8 cellular contexts compared by ENCODE assay signal in genomic region chr13:43023244-43023931, GRCh38. TPM values are rescaled to one million over a fixed set of nuclear protein-coding genes. Genes with fewer than 3 reads are reported as not detected.
DNase-seq lines count a peak whose midpoint lies in the region; ATAC-seq, FAIRE-seq and TF ChIP-seq lines count a peak whose summit lies in the region.

Gene DNAJC15, plus strand, starts transcription at chr13:43023586. Its CDS starts 41 bp downstream, at chr13:43023627.

- in situ Hi-C loops in HepG2 (cut with HindIII; ENCODE audit: extremely low pct_ligation_motif_present, low pct_unique_long_range_greater_than_20kb): no loop called here
- in situ Hi-C loops in KBM-7 (cut with MboI; ENCODE audit: low pct_unique_long_range_greater_than_20kb, low sequenced_read_pairs): no loop called here

- CTCF ChIA-PET in HCT116 (lab: Charles Lee) (no interaction called here), HepG2 (lab: Yijun Ruan, JAX; ENCODE audit: low intra/inter-chr PET ratio, low total read pairs) (no interaction called here)

- 27% methylated on average over 14 of the region's 50 CpGs for WGBS in HepG2 (ENCODE audit: low lambda C conversion rate)

- H3K27ac ChIP-seq in HCT116 (ENCODE audit: low read depth, low read length): peak within 1 kb of the TSS; percentile 74
- peak within 1 kb of the TSS; percentile 86 for H3K27ac ChIP-seq in HepG2 (ENCODE audit: extremely low read length, insufficient read depth, low read length)

- H3K36me3 ChIP-seq in HCT116 (ENCODE audit: control insufficient read depth in 1 of 2, insufficient read depth in 2 of 2, low read length in 2 of 2) (no peaks in the 10 kb centered on the region; a peak in 1 of 4 replicates), HepG2 (replicated peaks in 1 of 2; ENCODE audit: control insufficient read depth in 1 of 2, insufficient read depth in 2 of 2, low read length in 2 of 2) (no peaks in the 10 kb centered on the region)

- TF ChIP-seq CTCF in HCT116 (IDR thresholded peaks at IDR 0.05 in 2 of 3, conservative IDR thresholded peaks at IDR 0.05 in 1 of 3; ENCODE audit: borderline replicate concordance in 1 of 3, insufficient read depth in 1 of 3, low read depth in 2 of 3, low read length in 2 of 3): no peak
- no peak for TF ChIP-seq CTCF in NB4 (IDR thresholded peaks at IDR 0.05; ENCODE audit: low read depth, low read length)
- peak; percentile 44 for TF ChIP-seq CTCF in HepG2 (CRISPR knock-in tag; IDR thresholded peaks at IDR 0.05)

- H3K4me2 ChIP-seq in HCT116 (ENCODE audit: low read length): peak within 1 kb of the TSS; percentile 81
- peak within 1 kb of the TSS; percentile 79 for H3K4me2 ChIP-seq in HepG2 (ENCODE audit: low read depth, low read length)

- RAD21 ChIA-PET in HCT116 (lab: Charles Lee; ENCODE audit: low non-redundant PET in 1 of 2, low total read pairs in 2 of 2, uncharacterized antibody in 2 of 2, unreplicated experiment in 2 of 2): no interaction called here

- ATAC-seq in HCT116: peak; percentile 80
- peak; percentile 96 for ATAC-seq in HepG2

- H4K20me1 ChIP-seq in HCT116 (ENCODE audit: insufficient read depth): no peaks in the 10 kb centered on the region
- H4K20me1 ChIP-seq in HepG2 (ENCODE audit: insufficient read depth, low read length): no peaks in the 10 kb centered on the region; the same call in 1 of the 2 replicates

- FAIRE-seq in HepG2 (lab: Jason Lieb, UNC): no peak

- POLR2A ChIA-PET in HCT116 (lab: Charles Lee): interaction anchor here (2.0 kb wide), 1 partner anchor 34 kb away, joined by 5 read pairs; no protein-coding TSS in a partner anchor
- POLR2A ChIA-PET in HepG2 (lab: Yijun Ruan, JAX): interaction anchor here (0.8 to 4.0 kb wide), 9 partner anchors 15 to 51 kb away, joined by 3 to 12 read pairs (median 4); partner anchors contain the start of gene EPSTI1

- BruUV-seq in HCT116 (replicated peaks; lab: Mats Ljungman, UMichigan) (no TSS peak), HepG2 (replicated peaks; lab: Mats Ljungman, UMichigan) (TSS peak; percentile 84)

- H3K9me3 ChIP-seq in HCT116 (ENCODE audit: control insufficient read depth in 1 of 2, insufficient read depth in 1 of 2, low read depth in 1 of 2, low read length in 2 of 2): no peaks in the 10 kb centered on the region
- H3K9me3 ChIP-seq in HepG2 (ENCODE audit: low read length): no peaks in the 10 kb centered on the region

- H3K9ac ChIP-seq in HCT116 (ENCODE audit: low read length) (peak within 1 kb of the TSS; percentile 78), HepG2 (ENCODE audit: insufficient read depth, low read depth, low read length) (peak within 1 kb of the TSS; percentile 93)

- peaks cover 0 to 11% of the 10 kb centered on the region in 2 experiments; a peak in 1 of 4 replicates for H3K4me1 ChIP-seq in HCT116 (ENCODE audit: control insufficient read depth in 1 of 2, insufficient read depth in 2 of 2, low read length in 2 of 2)
- peaks cover 32% of the 10 kb centered on the region for H3K4me1 ChIP-seq in HepG2 (ENCODE audit: insufficient read depth, low read length)

- DNase-seq in HCT116 (ENCODE audit: low read depth, low spot score) (peak; percentile 63), NB4 (ENCODE audit: low read depth) (peak; percentile 77), dermis blood vessel endothelial cell (peak; percentile 81), HepG2 (ENCODE audit: low spot score) (peak; percentile 76), KBM-7 (no peak)
- DNase-seq in activated CD4-positive, alpha-beta T cell treated with anti-CD3 and anti-CD28 coated beads, Interleukin-2, amount 50 U/mL, for 24 hours (ENCODE audit: low read depth in 1 of 2, low spot score in 1 of 2): peak; percentile 35 to 68
- DNase-seq in stimulated activated CD4-positive, alpha-beta T cell treated with anti-CD3 and anti-CD28 coated beads, Interleukin-2, amount 100 ng/mL, for 48 hours: peak; percentile 48 to 68

- intact Hi-C loops in HCT116 (cut with micrococcal nuclease) (no loop called here), HepG2 (cut with micrococcal nuclease; ENCODE audit: unreplicated experiment) (loop anchor here (1.0 to 5.0 kb wide), 2 partner anchors 34 to 46 kb away; no protein-coding TSS in a partner anchor)

- H2AFZ ChIP-seq in HCT116 (ENCODE audit: low read depth, low read length, poor library complexity, severe bottlenecking) (peak within 1 kb of the TSS; percentile 78), HepG2 (ENCODE audit: low read length) (peak within 1 kb of the TSS; percentile 49)

- H3K9me2 ChIP-seq in HCT116 (ENCODE audit: insufficient read depth): no peaks in the 10 kb centered on the region

- TF ChIP-seq EP300 in HepG2 (IDR thresholded peaks at IDR 0.05; ENCODE audit: low read depth in 2 of 2, low read length in 2 of 2): no peak
- TF ChIP-seq EP300 in HepG2 (CRISPR knock-in tag; IDR thresholded peaks at IDR 0.05; ENCODE audit: borderline replicate concordance): no peak

- H3K27me3 ChIP-seq in HCT116 (ENCODE audit: insufficient read depth, low read length) (no peaks in the 10 kb centered on the region), HepG2 (ENCODE audit: control insufficient read depth in 1 of 2, insufficient read depth in 2 of 2, low read length in 2 of 2) (no peaks in the 10 kb centered on the region; a peak in 2 of 5 replicates)

- peaks cover 27% of the 10 kb centered on the region for H3K79me2 ChIP-seq in HCT116 (ENCODE audit: insufficient read depth, low read length)
- H3K79me2 ChIP-seq in HepG2 (ENCODE audit: insufficient read depth, low read length): peaks cover 31% of the 10 kb centered on the region

- TF ChIP-seq RAD21 in HCT116 (IDR thresholded peaks at IDR 0.05; ENCODE audit: low read depth): no peak
- TF ChIP-seq RAD21 in HepG2 (CRISPR knock-in tag; IDR thresholded peaks at IDR 0.05): no peak

- no peak for TF ChIP-seq POLR2A in HCT116 (IDR thresholded peaks at IDR 0.05; ENCODE audit: borderline replicate concordance, extremely low read depth, insufficient read depth, insufficient read length)
- TF ChIP-seq POLR2A in NB4 (IDR thresholded peaks at IDR 0.05; ENCODE audit: extremely low read depth, insufficient read length): no peak
- TF ChIP-seq POLR2A in HepG2 (IDR thresholded peaks at IDR 0.05; ENCODE audit: insufficient read depth in 1 of 2, low read depth in 2 of 2, low read length in 2 of 2): peak; percentile 83 to 84

- peak within 1 kb of the TSS; percentile 69 for H3K4me3 ChIP-seq in GM08714 (ENCODE audit: low read length)
- H3K4me3 ChIP-seq in HCT116 (replicated peaks in 1 of 2; ENCODE audit: low read depth in 1 of 2, low read length in 2 of 2): peak within 1 kb of the TSS; percentile 69 to 78
- peak within 1 kb of the TSS; percentile 73 for H3K4me3 ChIP-seq in NB4 (ENCODE audit: low read depth, low read length)
- peak within 1 kb of the TSS; percentile 78 to 100 (median 78) for H3K4me3 ChIP-seq in HepG2 (replicated peaks in 1 of 3; ENCODE audit: insufficient read depth in 1 of 3, low read depth in 2 of 3, low read length in 3 of 3)

TF ChIP-seq in HCT116, 20 proteins besides CTCF, POLR2A, EP300 and RAD21 (continues in another document):
- TF ChIP-seq YY1 (IDR thresholded peaks at IDR 0.05; ENCODE audit: extremely low read depth, insufficient replicate concordance, low read depth, low read length) (peak; percentile 57), CBX3 (IDR thresholded peaks at IDR 0.05; ENCODE audit: low read depth) (no peak), EGR1 (IDR thresholded peaks at IDR 0.05; ENCODE audit: low read depth) (peak; percentile 84), ZFX (IDR thresholded peaks at IDR 0.05) (0 out of 2 replicates have a peak, but pooled peaks have one; percentile 20), MAX (IDR thresholded peaks at IDR 0.05) (peak; percentile 20; the same call in 1 of the 2 replicates), EZH2phosphoT487 (IDR thresholded peaks at IDR 0.05; ENCODE audit: borderline replicate concordance) (no peak)

TF ChIP-seq in HepG2, 621 proteins besides CTCF, POLR2A, EP300 and RAD21 (continues in another document):
- TF ChIP-seq KLF13 (CRISPR knock-in tag; IDR thresholded peaks at IDR 0.05): no peak
- TF ChIP-seq ZNF33B (CRISPR knock-in tag; IDR thresholded peaks at IDR 0.05): no peak

RNA-seq across cellular contexts. Expression of gene DNAJC15, which starts in this region (rescaled TPM):
- total RNA-seq in HCT116 (2021; ENCODE audit: unreplicated experiment) (10.8 TPM), dermis blood vessel endothelial cell (4.9 and 14.0 TPM in 2 replicates), HepG2 (2016; rRNA removed; fragmentation: Illumina TruSeq; extraction: Trizol) (21.5 and 23.0 TPM in 2 replicates)
- polyA plus RNA-seq in HCT116 (2012): 11.8 and 14.6 TPM in 2 replicates
- total RNA-seq in HepG2 (2016; cell fraction: cytosol; rRNA removed; fragmentation: Illumina TruSeq; extraction: Trizol; ENCODE audit: low read depth): 12.1 and 13.1 TPM in 2 replicates
- total RNA-seq in HepG2 (2016; cell fraction: insoluble cytoplasmic fraction; rRNA removed; fragmentation: Illumina TruSeq; extraction: Trizol): 19.6 and 23.8 TPM in 2 replicates
- total RNA-seq in HepG2 (2016; cell fraction: membrane; rRNA removed; fragmentation: Illumina TruSeq; extraction: Trizol): 10.2 and 13.9 TPM in 2 replicates
- total RNA-seq in HepG2 (2016; cell fraction: nucleus; rRNA removed; fragmentation: Illumina TruSeq; extraction: Trizol): 16.2 and 16.9 TPM in 2 replicates
- polyA plus RNA-seq in HepG2 (2011; rRNA removed): 27.2 and 31.9 TPM in 2 replicates
- polyA plus RNA-seq in HepG2 (2011; cell fraction: cytosol; rRNA removed): 23.4 and 24.2 TPM in 2 replicates
- 6.0 and 7.0 TPM in 2 replicates for polyA plus RNA-seq in HepG2 (2011; cell fraction: nucleus; rRNA removed)
- polyA plus RNA-seq in HepG2 (2012): 12.1 and 12.9 TPM in 2 replicates
- polyA plus RNA-seq in HepG2 (2016; cell fraction: cytosol; fragmentation: Illumina TruSeq; extraction: Trizol; ENCODE audit: low read depth): 15.4 and 21.7 TPM in 2 replicates
- polyA plus RNA-seq in HepG2 (2016; cell fraction: insoluble cytoplasmic fraction; fragmentation: Illumina TruSeq; extraction: Trizol; ENCODE audit: low read depth): 20.3 TPM in 2 replicates
- polyA plus RNA-seq in HepG2 (2016; cell fraction: membrane; fragmentation: Illumina TruSeq; extraction: Trizol; ENCODE audit: low read depth): 9.1 and 11.0 TPM in 2 replicates
- polyA plus RNA-seq in HepG2 (2016; cell fraction: nucleus; fragmentation: Illumina TruSeq; extraction: Trizol; ENCODE audit: insufficient read depth, low read depth): 22.8 and 24.6 TPM in 2 replicates
- polyA minus RNA-seq in HepG2 (2011; rRNA and poly(A)+ RNA removed; ENCODE audit: low replicate concordance): 6.5 and 21.0 TPM in 2 replicates
- polyA minus RNA-seq in HepG2 (2011; cell fraction: cytosol; rRNA and poly(A)+ RNA removed): 12.3 and 14.1 TPM in 2 replicates
- 17.4 and 18.0 TPM in 2 replicates for polyA minus RNA-seq in HepG2 (2011; cell fraction: nucleus; rRNA and poly(A)+ RNA removed)

Comparison
In these comparisons a context has a peak if more than half of its experiments do, and no peak if none do; other contexts are left out.
1. POLR2A ChIP-seq: peak in HepG2 (2 of 2); none in HCT116 (single experiment) and NB4 (single experiment).
2. Peak in every context shown above with its lines, with median percentiles within 50 percentile points of each other: H3K4me3 ChIP-seq.